ENCODE assay signal across 15 cellular contexts in genomic region chr3:53153267-53153823, GRCh38.
"Had no signal": no experiment of that assay in that cellular context is flagged by ENCODE, and none has a peak within 500 bp of the region (broad histone marks: within the 10 kb centered on the region; RNA-seq: fewer than 3 reads in every experiment).

No MANE protein-coding gene starts in this region.

- H3K9me3 Mint-ChIP-seq: activated naive CD4-positive, alpha-beta T cell treated with anti-CD3 and anti-CD28 coated beads, Interleukin-2, amount 50 U/mL, for 24 hours; effector memory CD8-positive, alpha-beta T cell; naive thymus-derived CD8-positive, alpha-beta T cell; T-helper 1 cell treated with Interleukin-12 subunit alpha and Interleukin-12 subunit beta and Interleukin-4 antibody, amounts not matched to agents 30 μg/mL and 1 μg/mL, for 36 hours had no signal

- H3K4me1 Mint-ChIP-seq: activated naive CD4-positive, alpha-beta T cell treated with anti-CD3 and anti-CD28 coated beads, Interleukin-2, amount 50 U/mL, for 24 hours had no signal

- FAIRE-seq: bronchial epithelial cell, small intestine had no signal

- H3K4me3 Mint-ChIP-seq: activated naive CD4-positive, alpha-beta T cell treated with anti-CD3 and anti-CD28 coated beads, Interleukin-2, amount 50 U/mL, for 24 hours; effector memory CD8-positive, alpha-beta T cell; naive thymus-derived CD8-positive, alpha-beta T cell; T-helper 1 cell treated with Interleukin-12 subunit alpha and Interleukin-12 subunit beta and Interleukin-4 antibody, amounts not matched to agents 30 μg/mL and 1 μg/mL, for 36 hours had no signal

- H3K4me3 ChIP-seq: esophagus squamous epithelium, right lobe of liver, thoracic aorta had no signal

- H3K36me3 ChIP-seq: esophagus squamous epithelium, right lobe of liver, thoracic aorta had no signal

- H3K27ac Mint-ChIP-seq: activated naive CD4-positive, alpha-beta T cell treated with anti-CD3 and anti-CD28 coated beads, Interleukin-2, amount 50 U/mL, for 24 hours; effector memory CD8-positive, alpha-beta T cell; T-helper 1 cell treated with Interleukin-12 subunit alpha and Interleukin-12 subunit beta and Interleukin-4 antibody, amounts not matched to agents 30 μg/mL and 1 μg/mL, for 36 hours had no signal

- H3K27ac ChIP-seq: esophagus squamous epithelium, right lobe of liver, thoracic aorta had no signal

- H3K9me3 ChIP-seq: esophagus squamous epithelium, right lobe of liver, thoracic aorta had no signal

- H3K27me3 ChIP-seq: right lobe of liver had no signal

- ATAC-seq: effector memory CD8-positive, alpha-beta T cell; naive thymus-derived CD8-positive, alpha-beta T cell; right lobe of liver had no signal

- DNase-seq: activated CD4-positive, alpha-beta T cell treated with anti-CD3 and anti-CD28 coated beads for 1 hour; activated CD4-positive, alpha-beta T cell treated with anti-CD3 and anti-CD28 coated beads, Interleukin-2, amount 50 U/mL, for 4 hours; activated gamma-delta T cell; dermis blood vessel endothelial cell; effector memory CD8-positive, alpha-beta T cell; esophagus squamous epithelium; mesendoderm; naive thymus-derived CD8-positive, alpha-beta T cell; small intestine; stimulated activated CD4-positive, alpha-beta T cell treated with anti-CD3 and anti-CD28 coated beads, Interleukin-4, amount 100 ng/mL, for 1 hour had no signal

- H3K36me3 Mint-ChIP-seq: activated naive CD4-positive, alpha-beta T cell treated with anti-CD3 and anti-CD28 coated beads, Interleukin-2, amount 50 U/mL, for 24 hours; naive thymus-derived CD8-positive, alpha-beta T cell had no signal
